12 cellular contexts compared by ENCODE assay signal in genomic region chr15:39925112-39925830, GRCh38. TPM values are rescaled to one million over a fixed set of nuclear protein-coding genes. Genes with fewer than 3 reads are reported as not detected.
DNase-seq lines count a peak whose midpoint lies in the region; ATAC-seq, FAIRE-seq and TF ChIP-seq lines count a peak whose summit lies in the region.
"Had no signal": no experiment of that assay in that cellular context is flagged by ENCODE, and none has a peak within 500 bp of the region (broad histone marks: within the 10 kb centered on the region; RNA-seq: fewer than 3 reads in every experiment).

No MANE protein-coding gene starts in this region.

- H3K9me3 Mint-ChIP-seq in MCF 10A (ENCODE audit: unreplicated experiment), result no peaks in the 10 kb centered on the region
- H3K9me3 Mint-ChIP-seq in stimulated activated effector memory CD8-positive, alpha-beta T cell treated with anti-CD3 and anti-CD28 coated beads, Interleukin-12 subunit alpha, Interleukin-12 subunit beta, amount 100 ng/mL, for 72 hours, result peaks cover 2% of the 10 kb centered on the region
- H3K9me3 Mint-ChIP-seq in CD8-positive, alpha-beta memory T cell, result no peaks in the 10 kb centered on the region
- H3K9me3 Mint-ChIP-seq: effector memory CD8-positive, alpha-beta T cell; natural killer cell treated with Interleukin-12 subunit alpha and Interleukin-12 subunit beta and Interleukin-15 and Interleukin-18, amount 100 ng/mL, for 72 hours had no signal

- POLR2A ChIA-PET in MCF 10A (lab: Yijun Ruan, JAX), result interaction anchor here (0.8 to 7.9 kb wide), 4 partner anchors 8 to 263 kb away, joined by 3 to 73 read pairs (median 3); partner anchors contain the start of gene EIF2AK4
- POLR2A ChIA-PET in CD8-positive, alpha-beta memory T cell (lab: Charles Lee), result interaction anchor here (0.6 kb wide), 1 partner anchor 112 kb away, joined by 3 read pairs; no protein-coding TSS in a partner anchor

- CTCF ChIA-PET in MCF 10A (lab: Yijun Ruan, JAX), result interaction anchor here (0.6 to 1.3 kb wide), 4 partner anchors 10 to 140 kb away, joined by 3 to 7 read pairs (median 4); no protein-coding TSS in a partner anchor
- CTCF ChIA-PET in CD8-positive, alpha-beta memory T cell (lab: Charles Lee), result no interaction called here

- no peak overlapping the region; the same call in 1 of the 2 replicates for H3K4me2 ChIP-seq in OCI-LY1 (ENCODE audit: low read length)

- H3K4me3 Mint-ChIP-seq in MCF 10A (ENCODE audit: unreplicated experiment), result no peak overlapping the region
- H3K4me3 Mint-ChIP-seq in stimulated activated effector memory CD8-positive, alpha-beta T cell treated with anti-CD3 and anti-CD28 coated beads, Interleukin-12 subunit alpha, Interleukin-12 subunit beta, amount 100 ng/mL, for 72 hours, result no peak overlapping the region
- no peak overlapping the region for H3K4me3 Mint-ChIP-seq in CD8-positive, alpha-beta memory T cell
- H3K4me3 Mint-ChIP-seq: CD14-positive monocyte; effector memory CD8-positive, alpha-beta T cell; natural killer cell treated with Interleukin-12 subunit alpha and Interleukin-12 subunit beta and Interleukin-15 and Interleukin-18, amount 100 ng/mL, for 72 hours had no signal

- intact Hi-C loops in MCF 10A (cut with micrococcal nuclease), result no loop called here
- intact Hi-C loops in breast epithelium (cut with DNase I; ENCODE audit: low total_unique reads), result no loop called here

- H3K9ac ChIP-seq in OCI-LY1 (ENCODE audit: low read length), result no peak overlapping the region

- no TSS peak for BruUV-seq in MCF 10A (replicated peaks; lab: Mats Ljungman, UMichigan)

- DNase-seq in MCF 10A (ENCODE audit: unreplicated experiment) (peak; percentile 28), breast epithelium (ENCODE audit: low spot score in 2 of 2) (no peak), bronchial epithelial cell (ENCODE audit: low read depth) (peak; percentile 70)
- no peak for DNase-seq in stimulated activated effector memory CD8-positive, alpha-beta T cell treated with anti-CD3 and anti-CD28 coated beads, Interleukin-12 subunit alpha, Interleukin-12 subunit beta, amount 100 ng/mL, for 72 hours (ENCODE audit: low spot score in 2 of 2)
- DNase-seq in CD8-positive, alpha-beta memory T cell, result no peak
- DNase-seq: amniotic stem cell; effector memory CD8-positive, alpha-beta T cell had no signal

- no peaks in the 10 kb centered on the region for H3F3A ChIP-seq in OCI-LY1 (ENCODE audit: insufficient read depth, low read length)

- no peak for TF ChIP-seq POLR2A in breast epithelium (IDR thresholded peaks at IDR 0.05)

- no peaks in the 10 kb centered on the region for H3K9me2 ChIP-seq in OCI-LY1 (ENCODE audit: low read depth, low read length)

- 0 out of 2 replicates have a peak overlapping the region, but pooled peaks have one; percentile 23 for H2AFZ ChIP-seq in OCI-LY1 (ENCODE audit: low read length)

- H3K4me1 Mint-ChIP-seq in MCF 10A (ENCODE audit: insufficient read depth, unreplicated experiment), result peaks cover 21% of the 10 kb centered on the region
- peaks cover 15% of the 10 kb centered on the region for H3K4me1 Mint-ChIP-seq in stimulated activated effector memory CD8-positive, alpha-beta T cell treated with anti-CD3 and anti-CD28 coated beads, Interleukin-12 subunit alpha, Interleukin-12 subunit beta, amount 100 ng/mL, for 72 hours
- peaks cover 6 to 7% (median 6%) of the 10 kb centered on the region in 3 donors for H3K4me1 Mint-ChIP-seq in CD8-positive, alpha-beta memory T cell

- H3K36me3 ChIP-seq in breast epithelium (no peaks in the 10 kb centered on the region), OCI-LY1 (ENCODE audit: insufficient read depth, low read length) (no peaks in the 10 kb centered on the region), bronchial epithelial cell (ENCODE audit: control insufficient read depth, insufficient read depth, low read length) (no peaks in the 10 kb centered on the region)
- H3K36me3 ChIP-seq in CD8-positive, alpha-beta memory T cell (ENCODE audit: insufficient read depth, low read length), result no peaks in the 10 kb centered on the region

- TF ChIP-seq CTCF in MCF 10A (IDR thresholded peaks at IDR 0.05; ENCODE audit: unreplicated experiment) (no peak), breast epithelium (IDR thresholded peaks at IDR 0.05) (no peak), OCI-LY1 (IDR thresholded peaks at IDR 0.05; ENCODE audit: low read length) (no peak), bronchial epithelial cell (IDR thresholded peaks at IDR 0.05; ENCODE audit: insufficient read depth, low read length, severe bottlenecking) (no peak)

- H3K4me1 ChIP-seq in breast epithelium, result no peaks in the 10 kb centered on the region
- H3K4me1 ChIP-seq in OCI-LY1 (ENCODE audit: insufficient read depth, low read length, severe bottlenecking), result peaks cover 34% of the 10 kb centered on the region
- H3K4me1 ChIP-seq in CD8-positive, alpha-beta memory T cell (ENCODE audit: insufficient read depth, low read length), result peaks cover 5% of the 10 kb centered on the region

- H3K27ac Mint-ChIP-seq in MCF 10A (ENCODE audit: low read depth, unreplicated experiment), result peak overlapping the region; percentile 28
- no peak overlapping the region for H3K27ac Mint-ChIP-seq in stimulated activated effector memory CD8-positive, alpha-beta T cell treated with anti-CD3 and anti-CD28 coated beads, Interleukin-12 subunit alpha, Interleukin-12 subunit beta, amount 100 ng/mL, for 72 hours
- H3K27ac Mint-ChIP-seq in CD8-positive, alpha-beta memory T cell, result no peak overlapping the region
- H3K27ac Mint-ChIP-seq: CD14-positive monocyte; effector memory CD8-positive, alpha-beta T cell; natural killer cell treated with Interleukin-12 subunit alpha and Interleukin-12 subunit beta and Interleukin-15 and Interleukin-18, amount 100 ng/mL, for 72 hours had no signal

- H3K9me3 ChIP-seq in breast epithelium, result no peaks in the 10 kb centered on the region
- H3K9me3 ChIP-seq in OCI-LY1 (ENCODE audit: low read length), result no peaks in the 10 kb centered on the region
- no peaks in the 10 kb centered on the region for H3K9me3 ChIP-seq in CD8-positive, alpha-beta memory T cell (ENCODE audit: low read length)

- no peak for FAIRE-seq in bronchial epithelial cell (lab: Jason Lieb, UNC)

- H3K79me2 ChIP-seq in OCI-LY1 (ENCODE audit: insufficient read depth, low read length), result no peaks in the 10 kb centered on the region

- H3K4me3 ChIP-seq in breast epithelium, result no peak overlapping the region
- no peak overlapping the region for H3K4me3 ChIP-seq in OCI-LY1 (ENCODE audit: low read depth, low read length, poor library complexity, severe bottlenecking)
- no peak overlapping the region for H3K4me3 ChIP-seq in bronchial epithelial cell (ENCODE audit: low read depth, low read length)
- H3K4me3 ChIP-seq in CD8-positive, alpha-beta memory T cell (ENCODE audit: low read length), result no peak overlapping the region

- no peaks in the 10 kb centered on the region for H3K27me3 Mint-ChIP-seq in MCF 10A (ENCODE audit: insufficient read depth, unreplicated experiment)
- H3K27me3 Mint-ChIP-seq in CD8-positive, alpha-beta memory T cell, result peaks cover 8% of the 10 kb centered on the region in 2 donors

- peak; percentile 59 for ATAC-seq in stimulated activated effector memory CD8-positive, alpha-beta T cell treated with anti-CD3 and anti-CD28 coated beads, Interleukin-12 subunit alpha, Interleukin-12 subunit beta, amount 100 ng/mL, for 72 hours
- ATAC-seq in HG02678 (IDR thresholded peaks at IDR 0.05; ENCODE audit: unreplicated experiment), result no peak
- ATAC-seq in GM21717 (IDR thresholded peaks at IDR 0.05; ENCODE audit: unreplicated experiment), result no peak
- ATAC-seq: effector memory CD8-positive, alpha-beta T cell; natural killer cell treated with Interleukin-12 subunit alpha and Interleukin-12 subunit beta and Interleukin-15 and Interleukin-18, amount 100 ng/mL, for 72 hours had no signal

- no peaks in the 10 kb centered on the region for H4K20me1 ChIP-seq in OCI-LY1 (ENCODE audit: insufficient read depth, low read length)

- H3K27me3 ChIP-seq in breast epithelium (no peaks in the 10 kb centered on the region), OCI-LY1 (ENCODE audit: insufficient read depth, low read length) (no peaks in the 10 kb centered on the region), bronchial epithelial cell (ENCODE audit: control insufficient read depth, insufficient read depth, low read length) (no peaks in the 10 kb centered on the region)
- no peaks in the 10 kb centered on the region for H3K27me3 ChIP-seq in CD8-positive, alpha-beta memory T cell (ENCODE audit: insufficient read depth, low read length, poor library complexity, severe bottlenecking)

- no peaks in the 10 kb centered on the region for H3K36me3 Mint-ChIP-seq in MCF 10A (ENCODE audit: insufficient read depth, unreplicated experiment)
- no peaks in the 10 kb centered on the region for H3K36me3 Mint-ChIP-seq in stimulated activated effector memory CD8-positive, alpha-beta T cell treated with anti-CD3 and anti-CD28 coated beads, Interleukin-12 subunit alpha, Interleukin-12 subunit beta, amount 100 ng/mL, for 72 hours
- peaks cover 0 to 3% (median 3%) of the 10 kb centered on the region in 3 donors for H3K36me3 Mint-ChIP-seq in CD8-positive, alpha-beta memory T cell

- no peak overlapping the region for H3K27ac ChIP-seq in breast epithelium
- H3K27ac ChIP-seq in OCI-LY1 (ENCODE audit: low read depth, low read length, poor library complexity, severe bottlenecking), result no peak overlapping the region
- no peak overlapping the region for H3K27ac ChIP-seq in CD8-positive, alpha-beta memory T cell (ENCODE audit: low read depth, low read length)

RNA-seq across cellular contexts. Expression of gene GPR176, which starts 5.2 kb away (rescaled TPM):
- total RNA-seq in MCF 10A (2022) (1.8 and 2.3 TPM in 2 replicates), breast epithelium (10 to 100 TPM in 1 of 3 donors, 1 to 10 TPM in 2; 4.4 to 12.1 (median 9.4) TPM), bronchial epithelial cell (1.9 and 3.4 TPM in 2 replicates)
- under 1 TPM in 1 of 2 experiments, not detected in 1; 0.20 TPM for total RNA-seq in CD8-positive, alpha-beta memory T cell
- polyA plus RNA-seq in CD8-positive, alpha-beta memory T cell, result not detected

RNA-seq across cellular contexts. Expression of gene EIF2AK4, which starts 8.6 kb away (rescaled TPM):
- 37.2 and 44.8 TPM in 2 replicates for total RNA-seq in MCF 10A (2022)
- 10 to 100 TPM; 44.9 to 54.3 (median 46.7) TPM for total RNA-seq in breast epithelium
- 25.6 and 30.8 TPM in 2 replicates for total RNA-seq in bronchial epithelial cell
- 10 to 100 TPM; 23.9 to 24.3 TPM for total RNA-seq in CD8-positive, alpha-beta memory T cell
- polyA plus RNA-seq in CD8-positive, alpha-beta memory T cell, result 17.0 TPM

Comparison
In these comparisons a context has a peak if more than half of its experiments do, and no peak if none do; other contexts are left out.
1. DNase-seq: peak in MCF 10A (single experiment) and bronchial epithelial cell (single experiment); none in breast epithelium (0 of 2), stimulated activated effector memory CD8-positive, alpha-beta T cell treated with anti-CD3 and anti-CD28 coated beads, Interleukin-12 subunit alpha, Interleukin-12 subunit beta, amount 100 ng/mL, for 72 hours (0 of 2) and CD8-positive, alpha-beta memory T cell (0 of 5).